ENCODE assay signal across 1 cellular context in the genomic region with DNA sequence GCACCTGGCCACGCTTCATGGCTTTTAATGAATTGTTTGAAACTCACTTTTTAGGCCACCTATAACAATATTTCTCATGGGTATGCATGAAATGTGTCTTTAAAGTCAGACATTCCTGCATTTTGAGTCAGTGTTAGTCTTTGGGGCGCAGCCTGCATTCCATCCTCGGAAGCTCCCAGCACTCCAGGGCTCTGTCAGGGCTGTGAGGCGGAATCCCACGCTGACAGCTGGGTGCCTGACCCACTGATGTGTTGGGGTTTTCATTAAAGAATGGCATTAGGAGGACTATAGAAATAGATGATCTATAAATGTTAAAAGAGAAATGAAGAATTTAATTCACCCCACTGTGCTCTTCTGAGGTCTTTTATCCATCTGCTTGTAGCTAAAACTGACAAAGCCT.
TF ChIP-seq lines count a peak whose summit lies in the region.

No MANE protein-coding gene starts in this region.

TF ChIP-seq in IMR-90, 13 proteins besides CTCF, POLR2A, EP300 and RAD21 (continued from another document):
- TF ChIP-seq, protein P1, sequence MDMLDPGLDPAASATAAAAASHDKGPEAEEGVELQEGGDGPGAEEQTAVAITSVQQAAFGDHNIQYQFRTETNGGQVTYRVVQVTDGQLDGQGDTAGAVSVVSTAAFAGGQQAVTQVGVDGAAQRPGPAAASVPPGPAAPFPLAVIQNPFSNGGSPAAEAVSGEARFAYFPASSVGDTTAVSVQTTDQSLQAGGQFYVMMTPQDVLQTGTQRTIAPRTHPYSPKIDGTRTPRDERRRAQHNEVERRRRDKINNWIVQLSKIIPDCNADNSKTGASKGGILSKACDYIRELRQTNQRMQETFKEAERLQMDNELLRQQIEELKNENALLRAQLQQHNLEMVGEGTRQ (IDR thresholded peaks at IDR 0.05; ENCODE audit: low read depth, low read length) = no peak
- TF ChIP-seq MAZ (IDR thresholded peaks at IDR 0.05; ENCODE audit: borderline replicate concordance, low read depth, low read length) = no peak
- no peak for TF ChIP-seq CHD1 (IDR thresholded peaks at IDR 0.05; ENCODE audit: low read depth, low read length)
- TF ChIP-seq RFX5 (IDR thresholded peaks at IDR 0.05; ENCODE audit: low read depth, low read length) = no peak
- TF ChIP-seq MXI1 (IDR thresholded peaks at IDR 0.05; ENCODE audit: borderline replicate concordance, low read depth, low read length) = no peak
- TF ChIP-seq SMC3 (IDR thresholded peaks at IDR 0.05; ENCODE audit: low read depth, low read length) = no peak
- TF ChIP-seq MAFK (IDR thresholded peaks at IDR 0.05; ENCODE audit: low read depth, low read length) = no peak
- TF ChIP-seq, protein P2, sequence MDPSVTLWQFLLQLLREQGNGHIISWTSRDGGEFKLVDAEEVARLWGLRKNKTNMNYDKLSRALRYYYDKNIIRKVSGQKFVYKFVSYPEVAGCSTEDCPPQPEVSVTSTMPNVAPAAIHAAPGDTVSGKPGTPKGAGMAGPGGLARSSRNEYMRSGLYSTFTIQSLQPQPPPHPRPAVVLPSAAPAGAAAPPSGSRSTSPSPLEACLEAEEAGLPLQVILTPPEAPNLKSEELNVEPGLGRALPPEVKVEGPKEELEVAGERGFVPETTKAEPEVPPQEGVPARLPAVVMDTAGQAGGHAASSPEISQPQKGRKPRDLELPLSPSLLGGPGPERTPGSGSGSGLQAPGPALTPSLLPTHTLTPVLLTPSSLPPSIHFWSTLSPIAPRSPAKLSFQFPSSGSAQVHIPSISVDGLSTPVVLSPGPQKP (IDR thresholded peaks at IDR 0.05; ENCODE audit: borderline replicate concordance, low read depth, low read length) = no peak
